ENCODE assay signal across 1 cellular context in the genomic region with DNA sequence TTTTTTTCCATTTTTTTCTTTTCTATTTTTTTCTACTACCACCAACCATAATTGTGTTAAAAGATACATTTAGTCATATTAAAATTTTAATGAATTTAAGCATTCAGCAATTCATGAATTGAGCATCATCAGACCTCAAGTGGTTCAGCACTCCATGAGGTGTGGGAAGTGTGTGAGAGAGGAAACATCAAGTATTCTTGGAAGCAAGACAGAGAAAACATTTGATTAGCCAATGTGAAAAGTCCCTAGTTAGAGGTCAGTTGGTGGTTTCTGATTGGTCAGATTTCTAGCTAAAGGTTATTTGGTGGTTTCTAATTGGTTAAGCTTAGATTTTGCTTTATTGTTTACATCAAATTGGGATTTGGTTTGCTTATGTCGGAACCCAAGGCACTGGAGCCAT.
TF ChIP-seq lines count a peak whose summit lies in the region.

No MANE protein-coding gene starts in this region.

TF ChIP-seq in HCT116, 20 proteins besides CTCF, POLR2A, EP300 and RAD21 (continued from another document):
- TF ChIP-seq, protein P1, sequence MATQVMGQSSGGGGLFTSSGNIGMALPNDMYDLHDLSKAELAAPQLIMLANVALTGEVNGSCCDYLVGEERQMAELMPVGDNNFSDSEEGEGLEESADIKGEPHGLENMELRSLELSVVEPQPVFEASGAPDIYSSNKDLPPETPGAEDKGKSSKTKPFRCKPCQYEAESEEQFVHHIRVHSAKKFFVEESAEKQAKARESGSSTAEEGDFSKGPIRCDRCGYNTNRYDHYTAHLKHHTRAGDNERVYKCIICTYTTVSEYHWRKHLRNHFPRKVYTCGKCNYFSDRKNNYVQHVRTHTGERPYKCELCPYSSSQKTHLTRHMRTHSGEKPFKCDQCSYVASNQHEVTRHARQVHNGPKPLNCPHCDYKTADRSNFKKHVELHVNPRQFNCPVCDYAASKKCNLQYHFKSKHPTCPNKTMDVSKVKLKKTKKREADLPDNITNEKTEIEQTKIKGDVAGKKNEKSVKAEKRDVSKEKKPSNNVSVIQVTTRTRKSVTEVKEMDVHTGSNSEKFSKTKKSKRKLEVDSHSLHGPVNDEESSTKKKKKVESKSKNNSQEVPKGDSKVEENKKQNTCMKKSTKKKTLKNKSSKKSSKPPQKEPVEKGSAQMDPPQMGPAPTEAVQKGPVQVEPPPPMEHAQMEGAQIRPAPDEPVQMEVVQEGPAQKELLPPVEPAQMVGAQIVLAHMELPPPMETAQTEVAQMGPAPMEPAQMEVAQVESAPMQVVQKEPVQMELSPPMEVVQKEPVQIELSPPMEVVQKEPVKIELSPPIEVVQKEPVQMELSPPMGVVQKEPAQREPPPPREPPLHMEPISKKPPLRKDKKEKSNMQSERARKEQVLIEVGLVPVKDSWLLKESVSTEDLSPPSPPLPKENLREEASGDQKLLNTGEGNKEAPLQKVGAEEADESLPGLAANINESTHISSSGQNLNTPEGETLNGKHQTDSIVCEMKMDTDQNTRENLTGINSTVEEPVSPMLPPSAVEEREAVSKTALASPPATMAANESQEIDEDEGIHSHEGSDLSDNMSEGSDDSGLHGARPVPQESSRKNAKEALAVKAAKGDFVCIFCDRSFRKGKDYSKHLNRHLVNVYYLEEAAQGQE (IDR thresholded peaks at IDR 0.05; ENCODE audit: low read depth) = no peak
- TF ChIP-seq FOSL1 (IDR thresholded peaks at IDR 0.05; ENCODE audit: low read depth) (no peak), ZNF274 (IDR thresholded peaks at IDR 0.05; ENCODE audit: low read depth, low read length) (no peak), EZH2phosphoT487 (IDR thresholded peaks at IDR 0.05; ENCODE audit: borderline replicate concordance) (no peak), POLR2AphosphoS5 (IDR thresholded peaks at IDR 0.05; ENCODE audit: low read depth, low read length) (no peak), YY1 (IDR thresholded peaks at IDR 0.05; ENCODE audit: extremely low read depth, insufficient replicate concordance, low read depth, low read length) (no peak), JUND (IDR thresholded peaks at IDR 0.05) (no peak)
- TF ChIP-seq, protein P2, sequence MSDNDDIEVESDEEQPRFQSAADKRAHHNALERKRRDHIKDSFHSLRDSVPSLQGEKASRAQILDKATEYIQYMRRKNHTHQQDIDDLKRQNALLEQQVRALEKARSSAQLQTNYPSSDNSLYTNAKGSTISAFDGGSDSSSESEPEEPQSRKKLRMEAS (IDR thresholded peaks at IDR 0.05) = no peak
- TF ChIP-seq, protein P3, sequence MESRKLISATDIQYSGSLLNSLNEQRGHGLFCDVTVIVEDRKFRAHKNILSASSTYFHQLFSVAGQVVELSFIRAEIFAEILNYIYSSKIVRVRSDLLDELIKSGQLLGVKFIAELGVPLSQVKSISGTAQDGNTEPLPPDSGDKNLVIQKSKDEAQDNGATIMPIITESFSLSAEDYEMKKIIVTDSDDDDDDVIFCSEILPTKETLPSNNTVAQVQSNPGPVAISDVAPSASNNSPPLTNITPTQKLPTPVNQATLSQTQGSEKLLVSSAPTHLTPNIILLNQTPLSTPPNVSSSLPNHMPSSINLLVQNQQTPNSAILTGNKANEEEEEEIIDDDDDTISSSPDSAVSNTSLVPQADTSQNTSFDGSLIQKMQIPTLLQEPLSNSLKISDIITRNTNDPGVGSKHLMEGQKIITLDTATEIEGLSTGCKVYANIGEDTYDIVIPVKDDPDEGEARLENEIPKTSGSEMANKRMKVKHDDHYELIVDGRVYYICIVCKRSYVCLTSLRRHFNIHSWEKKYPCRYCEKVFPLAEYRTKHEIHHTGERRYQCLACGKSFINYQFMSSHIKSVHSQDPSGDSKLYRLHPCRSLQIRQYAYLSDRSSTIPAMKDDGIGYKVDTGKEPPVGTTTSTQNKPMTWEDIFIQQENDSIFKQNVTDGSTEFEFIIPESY (IDR thresholded peaks at IDR 0.05; ENCODE audit: extremely low read depth, insufficient replicate concordance, low read length) = no peak
TF ChIP-seq in HCT116: peak in this region for 0.
